In the genomic region with DNA sequence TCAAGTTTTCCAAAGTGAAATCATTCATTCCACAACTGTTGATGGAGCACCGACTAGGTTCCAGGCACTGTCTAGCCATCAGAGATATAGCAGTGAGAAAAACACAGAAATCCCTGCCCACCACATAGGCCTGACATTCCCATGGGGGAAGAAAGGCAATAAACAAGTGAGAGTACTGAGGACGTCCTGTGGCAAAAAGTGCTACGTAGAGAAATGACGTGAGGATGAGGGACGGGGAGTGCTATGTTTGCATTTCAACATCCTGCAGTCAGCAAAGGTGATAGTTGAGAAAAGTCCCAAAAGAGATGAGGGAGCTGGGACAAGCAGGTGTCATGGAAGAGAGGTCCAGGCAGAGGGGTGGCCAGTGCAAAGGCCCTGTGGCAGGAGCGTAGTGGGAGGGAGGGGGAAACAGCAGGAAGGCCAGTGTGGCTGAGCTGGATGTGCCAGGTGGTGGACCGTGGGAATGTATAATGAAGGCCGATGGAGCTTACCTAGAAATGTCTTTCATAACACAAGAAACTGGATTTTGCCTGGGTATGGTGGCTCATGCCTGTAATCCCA, we compare ENCODE assay signal across 15 cellular contexts. TPM values are rescaled to one million over a fixed set of nuclear protein-coding genes. Genes with fewer than 3 reads are reported as not detected.
DNase-seq lines count a peak whose midpoint lies in the region; ATAC-seq and TF ChIP-seq lines count a peak whose summit lies in the region.
"Had no signal": no experiment of that assay in that cellular context is flagged by ENCODE, and none has a peak within 500 bp of the region (broad histone marks: within the 10 kb centered on the region; RNA-seq: fewer than 3 reads in every experiment).

No MANE protein-coding gene starts in this region.

- peak overlapping the region; percentile 25 to 69 (median 48) for H3K27ac ChIP-seq in right lobe of liver
- no peak overlapping the region for H3K27ac ChIP-seq in foreskin keratinocyte
- H3K27ac ChIP-seq: vagina, VCaP had no signal

- intact Hi-C loops in activated T-helper 1 cell treated with anti-CD3 and anti-CD28 coated beads, Interleukin-12 subunit alpha, Interleukin-12 subunit beta, Interleukin-2, Interleukin-4 antibody, amounts not matched to agents 30 ng/mL and 10 ng/mL and 1 ng/mL, durations not matched to agents 14 hours and 24 hours and 36 hours (cut with micrococcal nuclease), result no loop called here
- intact Hi-C loops in right lobe of liver (cut with DNase I), result no loop called here

- no peak for TF ChIP-seq POLR2A in right lobe of liver (IDR thresholded peaks at IDR 0.05)

- H3K4me1 ChIP-seq in right lobe of liver, result peaks cover 0 to 43% (median 18%) of the 10 kb centered on the region in 4 donors
- H3K4me1 ChIP-seq in foreskin keratinocyte, result no peaks in the 10 kb centered on the region
- H3K4me1 ChIP-seq: vagina had no signal

- peak overlapping the region; percentile 37 for H3K27ac Mint-ChIP-seq in stimulated activated naive CD8-positive, alpha-beta T cell treated with anti-CD3 and anti-CD28 coated beads, Interleukin-15, Interleukin-2, amounts not matched to agents 100 ng/mL and 50 ng/mL, for 24 hours
- peak overlapping the region; percentile 91 for H3K27ac Mint-ChIP-seq in activated T-helper 1 cell treated with anti-CD3 and anti-CD28 coated beads, Interleukin-12 subunit alpha, Interleukin-12 subunit beta, Interleukin-2, Interleukin-4 antibody, amounts not matched to agents 30 ng/mL and 10 ng/mL and 1 ng/mL, durations not matched to agents 14 hours and 24 hours and 36 hours
- H3K27ac Mint-ChIP-seq: nephron had no signal

- H3K9me3 ChIP-seq in right lobe of liver, result no peaks in the 10 kb centered on the region
- H3K9me3 ChIP-seq: vagina had no signal

- H3K36me3 ChIP-seq in right lobe of liver, result no peaks in the 10 kb centered on the region
- H3K36me3 ChIP-seq: vagina had no signal

- no peak for DNase-seq in stimulated activated naive CD8-positive, alpha-beta T cell treated with anti-CD3 and anti-CD28 coated beads, Interleukin-15, Interleukin-2, amounts not matched to agents 100 U/mL and 50 U/mL, for 24 hours
- no peak for DNase-seq in activated T-helper 1 cell treated with anti-CD3 and anti-CD28 coated beads, Interleukin-12 subunit alpha, Interleukin-12 subunit beta, Interleukin-2, Interleukin-4 antibody, amounts not matched to agents 30 ng/mL and 10 ng/mL and 1 ng/mL, durations not matched to agents 14 hours and 24 hours and 36 hours (ENCODE audit: low spot score)
- DNase-seq in right lobe of liver (no peak), HCEC 1CT (no peak), foreskin keratinocyte (no peak), AG08395 (ENCODE audit: low spot score) (no peak)
- DNase-seq: amygdala, KG1, left cardiac atrium, NCI-H1436 treated with DMSO at 0.1 percent for 48 hours, NCI-H2171 treated with DMSO at 0.1 percent for 48 hours had no signal

- ATAC-seq in stimulated activated naive CD8-positive, alpha-beta T cell treated with anti-CD3 and anti-CD28 coated beads, Interleukin-15, Interleukin-2, amounts not matched to agents 100 U/mL and 50 U/mL, for 24 hours, result no peak
- ATAC-seq in right lobe of liver (peak in 2 of 4 donors; percentile 3 to 31), foreskin keratinocyte (no peak)
- ATAC-seq: left cardiac atrium had no signal

- no peaks in the 10 kb centered on the region for H3K36me3 Mint-ChIP-seq in stimulated activated naive CD8-positive, alpha-beta T cell treated with anti-CD3 and anti-CD28 coated beads, Interleukin-15, Interleukin-2, amounts not matched to agents 100 ng/mL and 50 ng/mL, for 24 hours (ENCODE audit: low read depth)
- peaks cover 24% of the 10 kb centered on the region for H3K36me3 Mint-ChIP-seq in activated T-helper 1 cell treated with anti-CD3 and anti-CD28 coated beads, Interleukin-12 subunit alpha, Interleukin-12 subunit beta, Interleukin-2, Interleukin-4 antibody, amounts not matched to agents 30 ng/mL and 10 ng/mL and 1 ng/mL, durations not matched to agents 14 hours and 24 hours and 36 hours (ENCODE audit: low read depth)

- H3K4me1 Mint-ChIP-seq in stimulated activated naive CD8-positive, alpha-beta T cell treated with anti-CD3 and anti-CD28 coated beads, Interleukin-15, Interleukin-2, amounts not matched to agents 100 ng/mL and 50 ng/mL, for 24 hours (ENCODE audit: low read depth), result peaks cover 74% of the 10 kb centered on the region
- peaks cover 83% of the 10 kb centered on the region for H3K4me1 Mint-ChIP-seq in activated T-helper 1 cell treated with anti-CD3 and anti-CD28 coated beads, Interleukin-12 subunit alpha, Interleukin-12 subunit beta, Interleukin-2, Interleukin-4 antibody, amounts not matched to agents 30 ng/mL and 10 ng/mL and 1 ng/mL, durations not matched to agents 14 hours and 24 hours and 36 hours (ENCODE audit: low read depth)
- H3K4me1 Mint-ChIP-seq: nephron had no signal

- no peaks in the 10 kb centered on the region for H3K9me3 Mint-ChIP-seq in stimulated activated naive CD8-positive, alpha-beta T cell treated with anti-CD3 and anti-CD28 coated beads, Interleukin-15, Interleukin-2, amounts not matched to agents 100 ng/mL and 50 ng/mL, for 24 hours
- H3K9me3 Mint-ChIP-seq in activated T-helper 1 cell treated with anti-CD3 and anti-CD28 coated beads, Interleukin-12 subunit alpha, Interleukin-12 subunit beta, Interleukin-2, Interleukin-4 antibody, amounts not matched to agents 30 ng/mL and 10 ng/mL and 1 ng/mL, durations not matched to agents 14 hours and 24 hours and 36 hours, result peaks cover 4% of the 10 kb centered on the region
- H3K9me3 Mint-ChIP-seq: nephron had no signal

- H3K4me3 ChIP-seq in right lobe of liver, result no peak overlapping the region
- H3K4me3 ChIP-seq: vagina had no signal

- no peak overlapping the region for H3K4me3 Mint-ChIP-seq in stimulated activated naive CD8-positive, alpha-beta T cell treated with anti-CD3 and anti-CD28 coated beads, Interleukin-15, Interleukin-2, amounts not matched to agents 100 ng/mL and 50 ng/mL, for 24 hours
- peak overlapping the region; percentile 37 for H3K4me3 Mint-ChIP-seq in activated T-helper 1 cell treated with anti-CD3 and anti-CD28 coated beads, Interleukin-12 subunit alpha, Interleukin-12 subunit beta, Interleukin-2, Interleukin-4 antibody, amounts not matched to agents 30 ng/mL and 10 ng/mL and 1 ng/mL, durations not matched to agents 14 hours and 24 hours and 36 hours
- H3K4me3 Mint-ChIP-seq: nephron had no signal

- WGBS in right lobe of liver (ENCODE audit: insufficient coverage, low coverage, low lambda C conversion rate, missing lambda C conversion rate), result 55% methylated on average over 7 of the region's 8 CpGs

- TF ChIP-seq CTCF in right lobe of liver (IDR thresholded peaks at IDR 0.05), result no peak
- no peak for TF ChIP-seq CTCF in foreskin keratinocyte (conservative IDR thresholded peaks at IDR 0.05)

- H3K27me3 Mint-ChIP-seq in stimulated activated naive CD8-positive, alpha-beta T cell treated with anti-CD3 and anti-CD28 coated beads, Interleukin-15, Interleukin-2, amounts not matched to agents 100 ng/mL and 50 ng/mL, for 24 hours, result no peaks in the 10 kb centered on the region
- no peaks in the 10 kb centered on the region for H3K27me3 Mint-ChIP-seq in activated T-helper 1 cell treated with anti-CD3 and anti-CD28 coated beads, Interleukin-12 subunit alpha, Interleukin-12 subunit beta, Interleukin-2, Interleukin-4 antibody, amounts not matched to agents 30 ng/mL and 10 ng/mL and 1 ng/mL, durations not matched to agents 14 hours and 24 hours and 36 hours (ENCODE audit: insufficient read depth)

- no peaks in the 10 kb centered on the region for H3K27me3 ChIP-seq in right lobe of liver
- no peaks in the 10 kb centered on the region for H3K27me3 ChIP-seq in foreskin keratinocyte
- H3K27me3 ChIP-seq: vagina had no signal

RNA-seq across cellular contexts. Expression of gene FURIN, which starts 10.4 kb away (rescaled TPM):
- 530 and 545 TPM in 2 replicates for total RNA-seq in activated T-helper 1 cell treated with anti-CD3 and anti-CD28 coated beads, Interleukin-12 subunit alpha, Interleukin-12 subunit beta, Interleukin-2, Interleukin-4 antibody, amounts not matched to agents 30 ng/mL and 10 ng/mL and 1 ng/mL, durations not matched to agents 14 hours and 24 hours and 36 hours
- 100 to 1,000 TPM; 122 to 232 (median 189) TPM for total RNA-seq in right lobe of liver
- 62.7 and 78.9 TPM in 2 replicates for total RNA-seq in foreskin keratinocyte
- 47.7 and 55.9 TPM in 2 replicates for polyA plus RNA-seq in foreskin keratinocyte

RNA-seq across cellular contexts. Expression of gene FES, which starts 26.3 kb away (rescaled TPM):
- 45.4 and 57.1 TPM in 2 replicates for total RNA-seq in activated T-helper 1 cell treated with anti-CD3 and anti-CD28 coated beads, Interleukin-12 subunit alpha, Interleukin-12 subunit beta, Interleukin-2, Interleukin-4 antibody, amounts not matched to agents 30 ng/mL and 10 ng/mL and 1 ng/mL, durations not matched to agents 14 hours and 24 hours and 36 hours
- total RNA-seq in right lobe of liver (10 to 100 TPM; 11.5 to 36.5 (median 18.5) TPM), foreskin keratinocyte (1.5 and 1.8 TPM in 2 replicates)
- 0.69 and 1.5 TPM in 2 replicates for polyA plus RNA-seq in foreskin keratinocyte

RNA-seq across cellular contexts. Expression of gene MAN2A2, which starts 45.1 kb away (rescaled TPM):
- total RNA-seq in activated T-helper 1 cell treated with anti-CD3 and anti-CD28 coated beads, Interleukin-12 subunit alpha, Interleukin-12 subunit beta, Interleukin-2, Interleukin-4 antibody, amounts not matched to agents 30 ng/mL and 10 ng/mL and 1 ng/mL, durations not matched to agents 14 hours and 24 hours and 36 hours, result 228 and 239 TPM in 2 replicates
- total RNA-seq in right lobe of liver (10 to 100 TPM; 41.4 to 91.6 (median 59.8) TPM), foreskin keratinocyte (10.3 and 11.0 TPM in 2 replicates)
- 4.8 and 5.8 TPM in 2 replicates for polyA plus RNA-seq in foreskin keratinocyte
